Comparison of ENCODE assay signal across 16 cellular contexts in the genomic region with DNA sequence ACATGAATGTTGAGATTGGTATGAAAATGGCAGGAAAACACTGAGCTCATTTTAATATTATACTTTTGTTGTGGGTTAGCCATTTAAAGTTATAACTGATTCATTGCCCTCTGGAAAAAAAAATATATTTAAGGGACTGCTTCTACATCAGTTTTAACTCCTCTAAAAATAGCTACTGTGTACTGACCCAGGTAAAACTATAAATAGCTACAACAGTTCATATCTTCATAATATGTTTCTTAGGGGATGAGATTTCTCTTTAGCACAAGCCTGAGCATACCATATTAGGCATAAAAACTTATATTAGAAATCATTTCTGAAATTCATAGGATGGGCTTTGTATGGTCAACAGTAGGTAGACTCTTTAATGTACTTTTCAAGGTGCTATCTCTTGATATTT.
DNase-seq lines count a peak whose midpoint lies in the region; ATAC-seq and TF ChIP-seq lines count a peak whose summit lies in the region.
"Had no signal": no experiment of that assay in that cellular context is flagged by ENCODE, and none has a peak within 500 bp of the region (broad histone marks: within the 10 kb centered on the region; RNA-seq: fewer than 3 reads in every experiment).

No MANE protein-coding gene starts in this region.

- H3K27me3 ChIP-seq in heart right ventricle = no peaks in the 10 kb centered on the region
- no peaks in the 10 kb centered on the region for H3K27me3 ChIP-seq in gastrocnemius medialis
- H3K27me3 ChIP-seq: BLaER1 treated with 17β-estradiol and CSF1 and Interleukin-3, amounts not matched to agents 10 nM and 100 nM had no signal

- intact Hi-C loops in Right ventricle myocardium inferior (cut with DNase I) = loop anchor here (5.0 to 10.0 kb wide), 2 partner anchors 74 to 216 kb away; partner anchors contain the start of gene TBPL2
- intact Hi-C loops in left cardiac atrium (cut with DNase I) = no loop called here
- intact Hi-C loops in heart right ventricle (cut with DNase I) = loop anchor here in 4 of 10 donors (5.0 to 10.0 kb wide), 4 partner anchors 76 to 216 kb away; partner anchors contain the start of genes KTN1 (in 2 of the 4) and TBPL2 (in 1 of the 4)
- intact Hi-C loops in gastrocnemius medialis (cut with DNase I; ENCODE audit: low total_unique reads) = loop anchor here (5.0 kb wide), 1 partner anchor 49 kb away; no protein-coding TSS in a partner anchor

- DNase-seq in Right ventricle myocardium inferior (ENCODE audit: missing footprints) (no peak), left cardiac atrium (no peak), heart right ventricle (no peak), gastrocnemius medialis (no peak)
- DNase-seq in stimulated activated CD4-positive, alpha-beta T cell treated with anti-CD3 and anti-CD28 coated beads, Interleukin-12 subunit alpha, Interleukin-12 subunit beta, amount 100 ng/mL, for 4 hours = no peak
- DNase-seq in activated naive CD8-positive, alpha-beta T cell treated with anti-CD3 and anti-CD28 coated beads, Interleukin-2, amount 50 U/mL, for 24 hours = no peak
- DNase-seq: 8988T; AML-193; Calu3; CD4-positive, CD25-positive, alpha-beta regulatory T cell; DMS 273 treated with DMSO at 0.1 percent for 48 hours; H7 had no signal

- no peaks in the 10 kb centered on the region for H3K9me3 ChIP-seq in HEK293 (ENCODE audit: control insufficient read depth, insufficient read depth, low read depth, low read length)
- H3K9me3 ChIP-seq in heart right ventricle = no peaks in the 10 kb centered on the region
- no peaks in the 10 kb centered on the region for H3K9me3 ChIP-seq in gastrocnemius medialis
- H3K9me3 ChIP-seq: BLaER1 treated with 17β-estradiol and CSF1 and Interleukin-3, amounts not matched to agents 10 nM and 100 nM had no signal

- no peak overlapping the region for H3K27ac Mint-ChIP-seq in activated naive CD8-positive, alpha-beta T cell treated with anti-CD3 and anti-CD28 coated beads, Interleukin-2, amount 50 U/mL, for 24 hours
- H3K27ac Mint-ChIP-seq: GM23338 had no signal

- no peak overlapping the region for H3K4me3 Mint-ChIP-seq in activated naive CD8-positive, alpha-beta T cell treated with anti-CD3 and anti-CD28 coated beads, Interleukin-2, amount 50 U/mL, for 24 hours
- H3K4me3 Mint-ChIP-seq: CD4-positive, CD25-positive, alpha-beta regulatory T cell; GM23338 had no signal

- no peak overlapping the region for H3K4me3 ChIP-seq in HEK293 (ENCODE audit: low read depth, low read length)
- H3K4me3 ChIP-seq in heart right ventricle = no peak overlapping the region
- H3K4me3 ChIP-seq in gastrocnemius medialis = peak overlapping the region in 3 of 4 donors; percentile 7 to 26 (median 25)
- H3K4me3 ChIP-seq: BLaER1 treated with 17β-estradiol and CSF1 and Interleukin-3, amounts not matched to agents 10 nM and 100 nM; GM23338 had no signal

- CTCF ChIA-PET in HEK293 (lab: Yijun Ruan, JAX) = no interaction called here

- H3K4me1 ChIP-seq in HEK293 (ENCODE audit: control insufficient read depth, insufficient read depth, low read length) (no peaks in the 10 kb centered on the region), heart right ventricle (peaks cover 0 to 27% (median 0%) of the 10 kb centered on the region in 9 donors), gastrocnemius medialis (peaks cover 34 to 38% of the 10 kb centered on the region in 2 donors)
- H3K4me1 ChIP-seq: BLaER1 treated with 17β-estradiol and CSF1 and Interleukin-3, amounts not matched to agents 10 nM and 100 nM had no signal

- H3K9me3 Mint-ChIP-seq in activated naive CD8-positive, alpha-beta T cell treated with anti-CD3 and anti-CD28 coated beads, Interleukin-2, amount 50 U/mL, for 24 hours = no peaks in the 10 kb centered on the region
- H3K9me3 Mint-ChIP-seq: CD4-positive, CD25-positive, alpha-beta regulatory T cell; GM23338 had no signal

- peaks cover 67% of the 10 kb centered on the region for H3K36me3 Mint-ChIP-seq in activated naive CD8-positive, alpha-beta T cell treated with anti-CD3 and anti-CD28 coated beads, Interleukin-2, amount 50 U/mL, for 24 hours (ENCODE audit: low read depth)

- no peak for TF ChIP-seq CTCF in HEK293 (tag by site-specific recombination; IDR thresholded peaks at IDR 0.05)
- TF ChIP-seq CTCF in heart right ventricle (IDR thresholded peaks at IDR 0.05) = no peak
- TF ChIP-seq CTCF in gastrocnemius medialis (IDR thresholded peaks at IDR 0.05 in 4 of 5, conservative IDR thresholded peaks at IDR 0.05 in 1 of 5) = no peak

- H3K36me3 ChIP-seq in HEK293 (ENCODE audit: control insufficient read depth in 2 of 2, insufficient read depth in 1 of 2, low read length in 2 of 2) = peaks cover 47 to 62% of the 10 kb centered on the region in 2 experiments
- H3K36me3 ChIP-seq in heart right ventricle = peaks cover 0 to 100% (median 29%) of the 10 kb centered on the region in 9 donors
- H3K36me3 ChIP-seq in gastrocnemius medialis = peaks cover 0 to 18% of the 10 kb centered on the region in 2 donors

- H3K27me3 Mint-ChIP-seq in activated naive CD8-positive, alpha-beta T cell treated with anti-CD3 and anti-CD28 coated beads, Interleukin-2, amount 50 U/mL, for 24 hours = no peaks in the 10 kb centered on the region
- H3K27me3 Mint-ChIP-seq: CD4-positive, CD25-positive, alpha-beta regulatory T cell had no signal

- POLR2A ChIA-PET in HEK293 (lab: Yijun Ruan, JAX) = no interaction called here

- TF ChIP-seq POLR2A in gastrocnemius medialis (IDR thresholded peaks at IDR 0.05) = no peak

- ATAC-seq in Right ventricle myocardium inferior = peak; percentile 48
- ATAC-seq in left cardiac atrium = no peak
- ATAC-seq in heart right ventricle = peak in 4 of 8 donors; percentile 65 to 80 (median 72)
- ATAC-seq in gastrocnemius medialis = peak; percentile 93
- no peak for ATAC-seq in GM21515 (IDR thresholded peaks at IDR 0.05; ENCODE audit: unreplicated experiment)
- no peak for ATAC-seq in activated naive CD8-positive, alpha-beta T cell treated with anti-CD3 and anti-CD28 coated beads, Interleukin-2, amount 50 U/mL, for 24 hours
- ATAC-seq: GM23338 had no signal

- peaks cover 19% of the 10 kb centered on the region for H3K4me1 Mint-ChIP-seq in activated naive CD8-positive, alpha-beta T cell treated with anti-CD3 and anti-CD28 coated beads, Interleukin-2, amount 50 U/mL, for 24 hours
- H3K4me1 Mint-ChIP-seq: GM23338 had no signal

- in situ Hi-C loops in gastrocnemius medialis (cut with MboI; ENCODE audit: low sequenced_read_pairs in 4 of 4) = no loop called here

- H3K27ac ChIP-seq in HEK293 (ENCODE audit: extremely low read depth, low read depth, low read length) (peak overlapping the region; percentile 16; the same call in 1 of the 2 replicates), heart right ventricle (peak overlapping the region in 8 of 10 donors; percentile 0 to 61 (median 38)), gastrocnemius medialis (peak overlapping the region; percentile 83 to 89 (median 87))
- H3K27ac ChIP-seq: BLaER1 treated with 17β-estradiol and CSF1 and Interleukin-3, amounts not matched to agents 10 nM and 100 nM had no signal

TF ChIP-seq in HEK293, 187 proteins besides CTCF, POLR2A, EP300 and RAD21:
- no peak for TF ChIP-seq ZBTB48 (tag by site-specific recombination; IDR thresholded peaks at IDR 0.05)
- TF ChIP-seq REPIN1 (tag by site-specific recombination; IDR thresholded peaks at IDR 0.05; ENCODE audit: low read depth) = no peak
- no peak for TF ChIP-seq ZNF223 (tag by site-specific recombination; IDR thresholded peaks at IDR 0.05)
- TF ChIP-seq ZNF501 (tag by site-specific recombination; IDR thresholded peaks at IDR 0.05) = no peak
- TF ChIP-seq ZNF555 (tag by site-specific recombination; conservative IDR thresholded peaks at IDR 0.05) = no peak
- no peak for TF ChIP-seq ZFP3 (tag by site-specific recombination; IDR thresholded peaks at IDR 0.05; ENCODE audit: low read depth)
- no peak for TF ChIP-seq ZNF660 (tag by site-specific recombination; IDR thresholded peaks at IDR 0.05)
- TF ChIP-seq SP3 (tag by site-specific recombination; IDR thresholded peaks at IDR 0.05) = no peak
- no peak for TF ChIP-seq BCL11A (tag by site-specific recombination; IDR thresholded peaks at IDR 0.05; ENCODE audit: low read depth)
TF ChIP-seq in HEK293: peak in this region for 0.

Comparison
In these comparisons a context has a peak if more than half of its experiments do, and no peak if none do; other contexts are left out.
1. ATAC-seq: peak in Right ventricle myocardium inferior (single experiment) and gastrocnemius medialis (2 of 2); none in left cardiac atrium (0 of 2), GM21515 (single experiment) and activated naive CD8-positive, alpha-beta T cell treated with anti-CD3 and anti-CD28 coated beads, Interleukin-2, amount 50 U/mL, for 24 hours (single experiment).
2. intact Hi-C loops: an anchor here in Right ventricle myocardium inferior (5.0 to 10.0 kb wide) and gastrocnemius medialis (5.0 kb wide); none called in left cardiac atrium.
3. H3K27ac ChIP-seq: peak in every context shown above with its lines; median percentile 87 in gastrocnemius medialis; 38 in heart right ventricle; 16 in HEK293.
4. H3K4me3 ChIP-seq: peak in gastrocnemius medialis (3 of 4); none in HEK293 (single experiment) and heart right ventricle (0 of 10).